Comparison of ENCODE assay signal across 8 cellular contexts in genomic region chr16:88633684-88634140, GRCh38. TPM values are rescaled to one million over a fixed set of nuclear protein-coding genes. Genes with fewer than 3 reads are reported as not detected.
DNase-seq lines count a peak whose midpoint lies in the region; ATAC-seq, FAIRE-seq and TF ChIP-seq lines count a peak whose summit lies in the region.

No MANE protein-coding gene starts in this region.

- TF ChIP-seq EP300 in sigmoid colon (IDR thresholded peaks at IDR 0.05) = no peak

- H3K27ac ChIP-seq in HUES64 (ENCODE audit: low read depth, low read length) = no peak overlapping the region
- H3K27ac ChIP-seq in sigmoid colon = no peak overlapping the region

- in situ Hi-C loops in Caki2 (cut with HindIII; ENCODE audit: low pct_unique_long_range_greater_than_20kb, low sequenced_read_pairs) = no loop called here

- H3K27me3 ChIP-seq in HUES64 (ENCODE audit: insufficient read depth, low read length) (peaks cover 10% of the 10 kb centered on the region), sigmoid colon (peaks cover 12 to 53% (median 46%) of the 10 kb centered on the region in 3 donors)

- no peak for FAIRE-seq in frontal cortex (lab: Jason Lieb, UNC)

- ATAC-seq in GM19463 (IDR thresholded peaks at IDR 0.05; ENCODE audit: unreplicated experiment) (peak; percentile 43), GM19328 (IDR thresholded peaks at IDR 0.05; ENCODE audit: unreplicated experiment) (no peak)

- H3K4me1 ChIP-seq in HUES64 (ENCODE audit: insufficient read depth, low read length) = peaks cover 3% of the 10 kb centered on the region; the same call in 1 of the 2 replicates
- peaks cover 0 to 18% (median 15%) of the 10 kb centered on the region in 4 donors for H3K4me1 ChIP-seq in sigmoid colon

- H3K36me3 ChIP-seq in HUES64 (ENCODE audit: insufficient read depth, low read length) (peaks cover 29% of the 10 kb centered on the region), sigmoid colon (peaks cover 16 to 43% (median 32%) of the 10 kb centered on the region in 4 donors)

- WGBS in HUES64 = 37% methylated on average over 23 of the region's 23 CpGs
- 6 to 18% methylated on average over 23 of the region's 23 CpGs for WGBS in sigmoid colon, 2 donors

- H3K9ac ChIP-seq in HUES64 (ENCODE audit: low read depth, low read length) = no peak overlapping the region

- no peak for TF ChIP-seq POLR2A in sigmoid colon (IDR thresholded peaks at IDR 0.05)

- H3K4me3 ChIP-seq in HUES64 (ENCODE audit: low read length) = peak overlapping the region; percentile 68
- H3K4me3 ChIP-seq in sigmoid colon = peak overlapping the region in 3 of 4 donors; percentile 29 to 39 (median 36)

- no peak for TF ChIP-seq CTCF in sigmoid colon (IDR thresholded peaks at IDR 0.05)

- no peaks in the 10 kb centered on the region for H3K9me3 ChIP-seq in HUES64 (ENCODE audit: insufficient read depth, low read depth, low read length)
- no peaks in the 10 kb centered on the region for H3K9me3 ChIP-seq in sigmoid colon

- intact Hi-C loops in sigmoid colon (cut with DNase I) = no loop called here

- DNase-seq in Caki2 (ENCODE audit: low read depth) = peak; percentile 48
- peak; percentile 44 for DNase-seq in activated T-cell treated with anti-CD3 and anti-CD28 coated beads for 48 hours (ENCODE audit: low read depth)
- DNase-seq in frontal cortex (ENCODE audit: low spot score in 2 of 2) = peak; percentile 62 to 67
- no peak for DNase-seq in sigmoid colon
- no peak for DNase-seq in midbrain (lab: John Stamatoyannopoulos, UW)

RNA-seq across cellular contexts. Expression of gene IL17C, which starts 4.7 kb away (rescaled TPM):
- total RNA-seq in Caki2 (2014; rRNA removed; shearing (Covaris generic); ENCODE audit: low replicate concordance) = not detected in 2 replicates
- not detected for polyA plus RNA-seq in HUES64 (2013, experiment 1 of 2)
- not detected for polyA plus RNA-seq in HUES64 (2013, experiment 2 of 2)
- total RNA-seq in frontal cortex (not detected), sigmoid colon (not detected)
- under 1 TPM in 1 of 3 donors, not detected in 2; 0.96 TPM for polyA plus RNA-seq in sigmoid colon

RNA-seq across cellular contexts. Expression of gene CYBA, which starts 17.1 kb away (rescaled TPM):
- total RNA-seq in Caki2 (2014; rRNA removed; shearing (Covaris generic); ENCODE audit: low replicate concordance) = 520 and 591 TPM in 2 replicates
- 66.5 TPM for polyA plus RNA-seq in HUES64 (2013, experiment 1 of 2)
- polyA plus RNA-seq in HUES64 (2013, experiment 2 of 2) = 68.3 TPM
- total RNA-seq in frontal cortex = 24.9 TPM
- 100 to 1,000 TPM in 2 of 4 donors, 10 to 100 TPM in 2; 63.1 to 147 (median 105) TPM for total RNA-seq in sigmoid colon
- polyA plus RNA-seq in sigmoid colon = 100 to 1,000 TPM in 2 of 3 donors, 10 to 100 TPM in 1; 81.1 to 429 (median 208) TPM

RNA-seq across cellular contexts. Expression of gene MVD, which starts 29.2 kb away (rescaled TPM):
- total RNA-seq in Caki2 (2014; rRNA removed; shearing (Covaris generic); ENCODE audit: low replicate concordance) = 63.3 and 63.6 TPM in 2 replicates
- 86.5 TPM for polyA plus RNA-seq in HUES64 (2013, experiment 1 of 2)
- 87.2 TPM for polyA plus RNA-seq in HUES64 (2013, experiment 2 of 2)
- total RNA-seq in frontal cortex (66.0 TPM), sigmoid colon (10 to 100 TPM; 16.8 to 25.7 (median 23.2) TPM)
- 100 to 1,000 TPM in 1 of 3 donors, 10 to 100 TPM in 2; 41.4 to 206 (median 84.8) TPM for polyA plus RNA-seq in sigmoid colon

RNA-seq across cellular contexts. Expression of gene SNAI3, which starts 52.6 kb away (rescaled TPM):
- total RNA-seq in Caki2 (2014; rRNA removed; shearing (Covaris generic); ENCODE audit: low replicate concordance) = 0.88 TPM in 1 of 2 replicates, not detected in the other
- polyA plus RNA-seq in HUES64 (2013, experiment 1 of 2) = 1.5 TPM
- polyA plus RNA-seq in HUES64 (2013, experiment 2 of 2) = 2.2 TPM
- total RNA-seq in frontal cortex = not detected
- total RNA-seq in sigmoid colon = under 1 TPM in 2 of 4 donors, not detected in 2; 0.71 to 0.82 TPM
- 1 to 10 TPM in 1 of 3 donors, under 1 TPM in 2; 0.46 to 3.0 (median 0.60) TPM for polyA plus RNA-seq in sigmoid colon

Comparison
In these comparisons a context has a peak if more than half of its experiments do, and no peak if none do; other contexts are left out.
1. DNase-seq: peak in Caki2 (single experiment), activated T-cell treated with anti-CD3 and anti-CD28 coated beads for 48 hours (single experiment) and frontal cortex (2 of 2); none in sigmoid colon (single experiment) and midbrain (single experiment).